ENCODE assay signal across 1 cellular context in genomic region chrX:23338334-23338733, GRCh38.
TF ChIP-seq lines count a peak whose summit lies in the region.

No MANE protein-coding gene starts in this region.

TF ChIP-seq in GM23338, 12 proteins besides CTCF, POLR2A, EP300 and RAD21:
- TF ChIP-seq REST (IDR thresholded peaks at IDR 0.05; ENCODE audit: unreplicated experiment) (no peak), ZNF462 (CRISPR knock-in tag; IDR thresholded peaks at IDR 0.05) (no peak), EZH2 (IDR thresholded peaks at IDR 0.05; ENCODE audit: low read depth, unreplicated experiment) (no peak), NANOG (IDR thresholded peaks at IDR 0.05; ENCODE audit: borderline replicate concordance) (no peak), ZNF331 (CRISPR knock-in tag; IDR thresholded peaks at IDR 0.05; ENCODE audit: low read depth) (no peak), CREB1 (CRISPR knock-in tag; IDR thresholded peaks at IDR 0.05; ENCODE audit: low read depth) (no peak), EZH2phosphoT487 (IDR thresholded peaks at IDR 0.05; ENCODE audit: unreplicated experiment) (no peak), ETS1 (IDR thresholded peaks at IDR 0.05) (no peak), STAT1 (IDR thresholded peaks at IDR 0.05; ENCODE audit: unreplicated experiment) (no peak), JUNB (IDR thresholded peaks at IDR 0.05; ENCODE audit: unreplicated experiment) (no peak), ZNF114 (CRISPR knock-in tag; IDR thresholded peaks at IDR 0.05) (no peak), POLR2AphosphoS5 (IDR thresholded peaks at IDR 0.05; ENCODE audit: low read depth) (no peak)
TF ChIP-seq in GM23338: peak in this region for 0.
